19 cellular contexts compared by ENCODE assay signal in the genomic region with DNA sequence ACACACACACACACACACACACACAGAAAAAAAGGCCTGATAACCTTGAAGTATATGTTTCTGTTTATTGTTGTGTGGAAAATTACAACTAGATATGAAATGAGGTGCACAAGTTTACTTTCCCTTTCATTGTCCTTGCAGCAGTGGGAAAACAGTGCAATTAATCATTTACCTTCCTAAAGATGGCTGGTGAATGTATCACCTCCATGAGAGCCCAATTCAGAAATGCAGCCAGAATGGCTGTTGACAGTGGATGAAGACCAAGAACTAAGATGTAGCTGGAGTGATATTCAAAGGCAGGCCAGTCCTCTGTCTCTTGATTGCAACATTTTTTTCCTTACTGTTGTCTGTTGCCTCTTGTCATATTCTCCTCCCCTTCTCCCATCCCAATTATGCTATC. TPM values are rescaled to one million over a fixed set of nuclear protein-coding genes. Genes with fewer than 3 reads are reported as not detected.
DNase-seq lines count a peak whose midpoint lies in the region; ATAC-seq and TF ChIP-seq lines count a peak whose summit lies in the region.
"Had no signal": no experiment of that assay in that cellular context is flagged by ENCODE, and none has a peak within 500 bp of the region (broad histone marks: within the 10 kb centered on the region; RNA-seq: fewer than 3 reads in every experiment).

No MANE protein-coding gene starts in this region.

- no peaks in the 10 kb centered on the region for H3K36me3 ChIP-seq in kidney epithelial cell (ENCODE audit: control insufficient read depth, insufficient read depth, low read length)

- no peaks in the 10 kb centered on the region for H3K27me3 ChIP-seq in kidney epithelial cell (ENCODE audit: control insufficient read depth, insufficient read depth, low read length)
- H3K27me3 ChIP-seq: testis had no signal

- DNase-seq in NCI-H2029 (lab: John Stamatoyannopoulos, UW) (peak; percentile 11), NCI-H2029 treated with DMSO at 0.1 percent for 48 hours (lab: John Stamatoyannopoulos, UW) (no peak), OCI-M1 (lab: John Stamatoyannopoulos, UW) (peak; percentile 29), kidney epithelial cell (ENCODE audit: low read depth) (peak; percentile 29), renal cortical epithelial cell (ENCODE audit: low read depth) (peak; percentile 83), ureter (ENCODE audit: low spot score) (no peak)
- no peak for DNase-seq in stimulated activated naive CD4-positive, alpha-beta T cell (lab: John Stamatoyannopoulos, UW)
- DNase-seq: 8988T; activated CD4-positive, alpha-beta memory T cell treated with anti-CD3 and anti-CD28 coated beads, Interleukin-2, amount 10 ng/mL, durations not matched to agents 7 days and 5 days; activated naive CD4-positive, alpha-beta T cell treated with anti-CD3 and anti-CD28 coated beads, Interleukin-2, amount 50 U/mL, for 16 hours; activated T-cell treated with anti-CD3 and anti-CD28 coated beads, Interleukin-2, amount 50 U/mL, for 1 hour; DMS 273 treated with DMSO at 0.1 percent for 48 hours; NCI-H1930; NCI-H524; posterior cingulate gyrus; SHP77; testis had no signal

- no peak for TF ChIP-seq CTCF in kidney epithelial cell (IDR thresholded peaks at IDR 0.05; ENCODE audit: insufficient read depth, low read length, poor library complexity, severe bottlenecking)

- no peak overlapping the region for H3K4me3 ChIP-seq in kidney epithelial cell (ENCODE audit: low read depth, low read length)
- H3K4me3 ChIP-seq: testis had no signal

- no peak for ATAC-seq in HG03378 (IDR thresholded peaks at IDR 0.05; ENCODE audit: unreplicated experiment)

RNA-seq across cellular contexts. Expression of gene EIF4EBP3, which starts 49.6 kb away (rescaled TPM):
- total RNA-seq in kidney epithelial cell (6.4 and 13.3 TPM in 2 replicates), renal cortical epithelial cell (0.17 and 0.80 TPM in 2 replicates), ureter (25.9 TPM)
- total RNA-seq: frontal cortex had no signal

RNA-seq across cellular contexts. Expression of gene SRA1, which starts 59.4 kb away (rescaled TPM):
- total RNA-seq in kidney epithelial cell (42.1 and 45.5 TPM in 2 replicates), renal cortical epithelial cell (28.2 and 48.1 TPM in 2 replicates), ureter (37.8 TPM)

Comparison
In these comparisons a context has a peak if more than half of its experiments do, and no peak if none do; other contexts are left out.
1. DNase-seq: peak in NCI-H2029 (single experiment), OCI-M1 (single experiment), kidney epithelial cell (single experiment) and renal cortical epithelial cell (single experiment); none in NCI-H2029 treated with DMSO at 0.1 percent for 48 hours (single experiment), ureter (single experiment) and stimulated activated naive CD4-positive, alpha-beta T cell (0 of 6).